Comparison of ENCODE assay signal across 11 cellular contexts in the genomic region with DNA sequence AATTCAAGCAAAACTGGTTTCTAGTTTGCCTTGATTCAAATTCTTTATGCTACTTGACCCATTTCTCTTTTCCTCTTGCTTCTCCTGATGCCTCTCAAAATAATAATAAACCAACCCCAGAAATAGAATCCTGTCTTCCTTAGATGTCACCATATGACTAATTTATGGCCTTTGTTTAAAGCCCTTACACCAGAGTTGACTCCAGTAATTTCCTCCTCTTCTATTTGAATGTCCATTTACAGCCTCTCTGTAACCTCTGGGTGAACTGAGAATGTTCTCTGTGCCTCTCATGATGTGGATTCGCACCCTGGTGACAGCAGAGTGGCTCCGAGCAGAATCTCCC. TPM values are rescaled to one million over a fixed set of nuclear protein-coding genes. Genes with fewer than 3 reads are reported as not detected.
DNase-seq lines count a peak whose midpoint lies in the region; ATAC-seq, FAIRE-seq and TF ChIP-seq lines count a peak whose summit lies in the region.
"Had no signal": no experiment of that assay in that cellular context is flagged by ENCODE, and none has a peak within 500 bp of the region (broad histone marks: within the 10 kb centered on the region; RNA-seq: fewer than 3 reads in every experiment).

No MANE protein-coding gene starts in this region.

- POLR2A ChIA-PET in naive thymus-derived CD8-positive, alpha-beta T cell (lab: Charles Lee), result no interaction called here

- H3K36me3 Mint-ChIP-seq in naive thymus-derived CD8-positive, alpha-beta T cell, result no peaks in the 10 kb centered on the region

- H3K4me1 Mint-ChIP-seq in naive thymus-derived CD8-positive, alpha-beta T cell, result peaks cover 0 to 12% (median 0%) of the 10 kb centered on the region in 4 donors
- H3K4me1 Mint-ChIP-seq: activated T-helper 17 cell treated with anti-CD3 and anti-CD28 coated beads, Interleukin-2, amount 50 U/mL, for 72 hours had no signal

- H3K9me3 Mint-ChIP-seq in naive thymus-derived CD8-positive, alpha-beta T cell, result peaks cover 0 to 6% (median 0%) of the 10 kb centered on the region in 9 donors
- H3K9me3 Mint-ChIP-seq: activated T-helper 17 cell treated with anti-CD3 and anti-CD28 coated beads, Interleukin-2, amount 50 U/mL, for 72 hours had no signal

- H3K9me3 ChIP-seq in lung (ENCODE audit: control insufficient read depth in 2 of 2, insufficient read depth in 1 of 2, low read length in 1 of 2), result no peaks in the 10 kb centered on the region
- H3K9me3 ChIP-seq: esophagus muscularis mucosa had no signal

- no peaks in the 10 kb centered on the region for H3K36me3 ChIP-seq in lung (ENCODE audit: control insufficient read depth in 2 of 2, insufficient read depth in 2 of 2, low read length in 2 of 2)
- H3K36me3 ChIP-seq: esophagus muscularis mucosa had no signal

- peaks cover 10 to 21% of the 10 kb centered on the region in 2 donors for H3K4me1 ChIP-seq in lung (ENCODE audit: control insufficient read depth in 2 of 2, insufficient read depth in 2 of 2, low read length in 2 of 2)

- no peak overlapping the region for H3K27ac Mint-ChIP-seq in naive thymus-derived CD8-positive, alpha-beta T cell
- H3K27ac Mint-ChIP-seq: activated T-helper 17 cell treated with anti-CD3 and anti-CD28 coated beads, Interleukin-2, amount 50 U/mL, for 72 hours had no signal

- H3K27ac ChIP-seq in lung (ENCODE audit: low read depth in 1 of 2, low read length in 1 of 2), result peak overlapping the region in 1 of 2 donors; percentile 66
- H3K27ac ChIP-seq: esophagus muscularis mucosa had no signal

- no peak overlapping the region for H3K4me3 Mint-ChIP-seq in naive thymus-derived CD8-positive, alpha-beta T cell
- H3K4me3 Mint-ChIP-seq: activated T-helper 17 cell treated with anti-CD3 and anti-CD28 coated beads, Interleukin-2, amount 50 U/mL, for 72 hours had no signal

- H3K27me3 Mint-ChIP-seq in naive thymus-derived CD8-positive, alpha-beta T cell, result peaks cover 0 to 9% (median 0%) of the 10 kb centered on the region in 5 donors
- H3K27me3 Mint-ChIP-seq: activated T-helper 17 cell treated with anti-CD3 and anti-CD28 coated beads, Interleukin-2, amount 50 U/mL, for 72 hours had no signal

- H3K4me3 ChIP-seq in lung, result no peak overlapping the region
- H3K4me3 ChIP-seq: esophagus muscularis mucosa had no signal

- DNase-seq in GM12891 (ENCODE audit: insufficient read length, low spot score) (peak; percentile 48), lung (ENCODE audit: low spot score) (no peak), NCI-H2171 (lab: John Stamatoyannopoulos, UW) (no peak), T-helper 1 cell (no peak), RPMI8226 (no peak)
- DNase-seq in naive thymus-derived CD8-positive, alpha-beta T cell, result no peak
- DNase-seq: mesendoderm had no signal

- no peak for TF ChIP-seq CTCF in lung (IDR thresholded peaks at IDR 0.05; ENCODE audit: control extremely low read depth, extremely low read depth)

- H3K27me3 ChIP-seq in lung (ENCODE audit: control insufficient read depth, insufficient read depth), result no peaks in the 10 kb centered on the region
- H3K27me3 ChIP-seq: esophagus muscularis mucosa had no signal

- TF ChIP-seq POLR2A in GM12891 (IDR thresholded peaks at IDR 0.05; ENCODE audit: low read depth, low read length), result no peak

- peak; percentile 47 for ATAC-seq in GM21576 (IDR thresholded peaks at IDR 0.05; ENCODE audit: unreplicated experiment)
- ATAC-seq in HG03460 (IDR thresholded peaks at IDR 0.05; ENCODE audit: unreplicated experiment), result peak; percentile 48
- ATAC-seq in lung (ENCODE audit: insufficient read depth, low FRiP score), result peak; percentile 10
- ATAC-seq in naive thymus-derived CD8-positive, alpha-beta T cell, result no peak
- ATAC-seq: activated T-helper 17 cell treated with anti-CD3 and anti-CD28 coated beads, Interleukin-2, amount 50 U/mL, for 72 hours had no signal

- WGBS in lung, 2 donors, result 54 to 66% methylated on average over 2 of the region's 2 CpGs

- peak; percentile 63 for FAIRE-seq in GM12891 (lab: Jason Lieb, UNC)

TF ChIP-seq in GM12891, 5 proteins besides CTCF, POLR2A, EP300 and RAD21:
- TF ChIP-seq POLR2AphosphoS5 (IDR thresholded peaks at IDR 0.05; ENCODE audit: low read depth, low read length) (no peak), POU2F2 (IDR thresholded peaks at IDR 0.05; ENCODE audit: low read depth, low read length) (no peak), TAF1 (IDR thresholded peaks at IDR 0.05; ENCODE audit: low read depth, low read length) (no peak), PAX5 (IDR thresholded peaks at IDR 0.05; ENCODE audit: insufficient read depth, low read length, severe bottlenecking) (no peak), SPI1 (IDR thresholded peaks at IDR 0.05; ENCODE audit: low read depth, low read length) (no peak)

RNA-seq across cellular contexts. Expression of a gene that starts 31.5 kb away (rescaled TPM):
- polyA plus RNA-seq in GM12891 (2012; ENCODE audit: low read depth, missing spikeins), result 2.8 TPM
- total RNA-seq in lung, result 10 to 100 TPM; 25.0 to 32.7 TPM
- 1 to 10 TPM; 2.6 to 4.4 TPM for polyA plus RNA-seq in lung
- total RNA-seq in naive thymus-derived CD8-positive, alpha-beta T cell, result under 1 TPM; 0.34 to 0.38 TPM
- polyA plus RNA-seq in naive thymus-derived CD8-positive, alpha-beta T cell, result under 1 TPM in 1 of 3 donors, not detected in 2; 0.05 TPM

Comparison
In these comparisons a context has a peak if more than half of its experiments do, and no peak if none do; other contexts are left out.
1. ATAC-seq: peak in GM21576 (single experiment), HG03460 (single experiment) and lung (single experiment); none in naive thymus-derived CD8-positive, alpha-beta T cell (0 of 2).
2. RNA of a gene that starts 31.5 kb away (total RNA-seq): 25.0 to 32.7 TPM in lung; 0.34 to 0.38 TPM in naive thymus-derived CD8-positive, alpha-beta T cell; every median in the first group is over 10 times any median in the second.